ENCODE assay signal across 21 cellular contexts in the genomic region with DNA sequence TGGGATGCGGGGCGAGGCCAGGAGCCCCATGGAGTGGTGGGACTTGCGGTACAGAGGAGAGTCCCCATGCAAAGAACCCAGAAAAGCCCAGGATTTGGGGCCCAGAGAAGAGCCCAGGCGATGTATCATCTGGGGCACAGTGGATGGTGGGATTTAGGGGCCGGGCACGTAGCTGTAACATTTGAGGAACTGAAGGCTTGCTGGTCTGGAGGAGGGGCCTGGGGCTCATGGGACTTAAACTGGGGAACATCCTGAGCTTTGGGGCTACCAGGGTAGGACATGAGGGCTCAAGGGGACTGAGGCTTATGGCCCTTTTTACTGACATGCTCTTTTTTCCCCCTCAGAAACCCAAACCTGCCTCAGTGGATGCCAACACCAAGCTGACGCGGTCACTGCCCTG.
"Had no signal": no experiment of that assay in that cellular context is flagged by ENCODE, and none has a peak within 500 bp of the region (broad histone marks: within the 10 kb centered on the region; RNA-seq: fewer than 3 reads in every experiment).

No MANE protein-coding gene starts in this region.

- H3K4me2 ChIP-seq: smooth muscle cell had no signal

- DNase-seq: activated CD4-positive, alpha-beta T cell treated with anti-CD3 and anti-CD28 coated beads, Interleukin-2, amount 10 ng/mL, durations not matched to agents 7 days and 5 days; activated CD8-positive, alpha-beta memory T cell treated with anti-CD3 and anti-CD28 coated beads for 24 hours; activated CD8-positive, alpha-beta memory T cell treated with anti-CD3 and anti-CD28 coated beads, Interleukin-2, amount 50 U/mL, for 48 hours; activated effector memory CD4-positive, alpha-beta T cell treated with Interleukin-2 at 50 U/mL for 16 hours; activated naive CD8-positive, alpha-beta T cell treated with anti-CD3 and anti-CD28 coated beads for 36 hours; activated T-cell treated with anti-CD3 and anti-CD28 coated beads, Interleukin-2, amount 50 U/mL, for 48 hours; amniotic stem cell; effector CD8-positive, alpha-beta T cell; heart right ventricle; left ventricle myocardium superior; ovary; right lobe of liver; stimulated activated CD4-positive, alpha-beta T cell treated with anti-CD3 and anti-CD28 coated beads, Interleukin-4, amount 100 ng/mL, for 1 hour; upper lobe of left lung had no signal

- ATAC-seq: activated CD4-positive, CD25-positive, alpha-beta regulatory T cell treated with anti-CD3 and anti-CD28 coated beads, Interleukin-2, amount 50 U/mL, for 24 hours; esophagus mucosa; heart right ventricle; left ventricle myocardium superior; right lobe of liver had no signal

- H3K9me3 ChIP-seq: heart right ventricle, ovary, right lobe of liver, thoracic aorta, upper lobe of left lung had no signal

- H3K9me3 Mint-ChIP-seq: activated CD4-positive, alpha-beta T cell treated with anti-CD3 and anti-CD28 coated beads, Interleukin-2, amount 10 ng/mL, durations not matched to agents 7 days and 5 days; activated naive CD8-positive, alpha-beta T cell treated with anti-CD3 and anti-CD28 coated beads for 36 hours; dendritic cell treated with granulocyte-macrophage colony-stimulating factor and Interleukin-4, amounts not matched to agents 40 ng/mL and 50 ng/mL, for 4 days; neural crest cell had no signal

- H3K4me1 ChIP-seq: right lobe of liver had no signal

- H3K4me3 Mint-ChIP-seq: activated CD4-positive, alpha-beta T cell treated with anti-CD3 and anti-CD28 coated beads, Interleukin-2, amount 10 ng/mL, durations not matched to agents 7 days and 5 days; activated naive CD8-positive, alpha-beta T cell treated with anti-CD3 and anti-CD28 coated beads for 36 hours; dendritic cell treated with granulocyte-macrophage colony-stimulating factor and Interleukin-4, amounts not matched to agents 40 ng/mL and 50 ng/mL, for 4 days had no signal

- H3K27ac ChIP-seq: cardiac muscle cell, ovary, right lobe of liver, thoracic aorta, upper lobe of left lung had no signal

- H3K27me3 ChIP-seq: cardiac muscle cell, heart right ventricle, ovary, right lobe of liver, upper lobe of left lung had no signal

- H3K4me1 Mint-ChIP-seq: activated naive CD8-positive, alpha-beta T cell treated with anti-CD3 and anti-CD28 coated beads for 36 hours had no signal

- H3K27ac Mint-ChIP-seq: activated CD4-positive, alpha-beta T cell treated with anti-CD3 and anti-CD28 coated beads, Interleukin-2, amount 10 ng/mL, durations not matched to agents 7 days and 5 days; activated naive CD8-positive, alpha-beta T cell treated with anti-CD3 and anti-CD28 coated beads for 36 hours; dendritic cell treated with granulocyte-macrophage colony-stimulating factor and Interleukin-4, amounts not matched to agents 40 ng/mL and 50 ng/mL, for 4 days had no signal

- H3K4me3 ChIP-seq: cardiac muscle cell, heart right ventricle, ovary, right lobe of liver, smooth muscle cell, thoracic aorta, upper lobe of left lung had no signal

- H3K27me3 Mint-ChIP-seq: activated CD4-positive, alpha-beta T cell treated with anti-CD3 and anti-CD28 coated beads, Interleukin-2, amount 10 ng/mL, durations not matched to agents 7 days and 5 days; activated naive CD8-positive, alpha-beta T cell treated with anti-CD3 and anti-CD28 coated beads for 36 hours; dendritic cell treated with granulocyte-macrophage colony-stimulating factor and Interleukin-4, amounts not matched to agents 40 ng/mL and 50 ng/mL, for 4 days had no signal

- H3K36me3 ChIP-seq: ovary had no signal
